Comparison of ENCODE assay signal across 9 cellular contexts in the genomic region with DNA sequence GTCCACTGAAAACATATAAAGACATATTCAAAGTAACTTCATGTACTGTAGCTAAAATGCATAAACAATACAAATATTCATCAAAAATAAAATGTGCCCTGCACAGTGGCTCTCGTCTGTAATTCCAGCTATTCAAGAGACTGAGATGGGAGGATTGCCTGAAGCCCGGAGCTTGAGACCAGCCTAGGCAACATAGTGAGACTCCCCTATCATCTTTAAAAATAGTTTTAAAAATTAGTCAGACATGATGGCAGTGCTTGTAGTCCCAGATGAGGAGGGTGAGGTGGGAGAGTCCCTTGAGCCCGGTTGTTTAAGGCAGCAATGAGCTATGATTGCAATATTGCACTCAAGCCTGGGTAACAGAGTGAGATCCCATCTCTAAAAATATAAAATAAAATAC.
"Had no signal": no experiment of that assay in that cellular context is flagged by ENCODE, and none has a peak within 500 bp of the region (broad histone marks: within the 10 kb centered on the region; RNA-seq: fewer than 3 reads in every experiment).

No MANE protein-coding gene starts in this region.

- H3K4me3 ChIP-seq: GM23248 had no signal

- H2AFZ ChIP-seq: GM23248 had no signal

- DNase-seq: GM23248, GOT3, H7, HCEC 1CT, KBM-7 had no signal

- H3K9me3 Mint-ChIP-seq: IgD-negative memory B cell had no signal

- H3K4me2 ChIP-seq: KMS-11 had no signal

- H3K27ac ChIP-seq: GM23248, HL-60, KMS-11 had no signal

- H3K4me3 Mint-ChIP-seq: IgD-negative memory B cell had no signal

- H3K4me1 Mint-ChIP-seq: IgD-negative memory B cell had no signal

- H3K27ac Mint-ChIP-seq: IgD-negative memory B cell had no signal

- H3K36me3 Mint-ChIP-seq: IgD-negative memory B cell had no signal

- ATAC-seq: HepG2 had no signal

- H3K27me3 Mint-ChIP-seq: IgD-negative memory B cell had no signal

- H3K9ac ChIP-seq: GM23248, KMS-11 had no signal
